28 cellular contexts compared by ENCODE assay signal in the genomic region with DNA sequence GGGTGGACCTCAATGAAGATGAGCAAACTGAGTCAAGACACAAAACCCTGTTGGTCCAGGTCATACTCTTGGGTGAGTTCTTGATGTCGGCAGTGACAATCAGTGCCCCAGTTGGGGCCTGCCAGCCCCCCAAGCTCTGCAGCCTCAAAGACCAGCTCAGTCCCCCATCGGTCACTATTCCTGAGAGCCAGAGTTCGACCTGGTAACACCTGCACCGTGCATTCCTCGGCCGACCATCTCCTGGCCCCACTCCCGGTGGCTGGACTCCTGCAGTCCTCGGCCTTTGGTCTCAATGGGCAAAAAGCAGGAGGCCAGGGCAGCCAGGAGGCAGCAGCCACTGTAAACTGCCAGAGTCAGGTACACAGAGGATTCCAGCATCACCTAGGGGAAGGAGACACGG. TPM values are rescaled to one million over a fixed set of nuclear protein-coding genes. Genes with fewer than 3 reads are reported as not detected.
"Had no signal": no experiment of that assay in that cellular context is flagged by ENCODE, and none has a peak within 500 bp of the region (broad histone marks: within the 10 kb centered on the region; RNA-seq: fewer than 3 reads in every experiment).

No MANE protein-coding gene starts in this region.

- DNase-seq: IMR-90; Karpas-422; KG1; MM.1S; MV-4-11; NCI-H1048; NCI-H1105; NCI-H1417; NCI-H1436 treated with DMSO at 0.1 percent for 48 hours; NCI-H1694; NCI-H187 treated with DMSO at 0.1 percent for 48 hours; NCI-H2029 treated with DMSO at 0.1 percent for 48 hours; NCI-H2171 treated with DMSO at 0.1 percent for 48 hours; NCI-H524; NCI-H526 treated with DMSO at 0.1 percent for 48 hours; NCI-H774; NK-92 treated with Interleukin-12 subunit alpha and Interleukin-12 subunit beta, amount 100 ng/mL, for 24 hours; Right ventricle myocardium superior; RPMI8226; SIG-M5 had no signal

- H3K4me3 ChIP-seq: SJSA1, SK-N-MC had no signal

- H3K9me3 ChIP-seq: SJSA1 had no signal

- H3K36me3 ChIP-seq: SJSA1 had no signal

- H3K27ac ChIP-seq: SJSA1, SK-N-MC had no signal

- ATAC-seq: HepG2 had no signal

RNA-seq across cellular contexts. Expression of a gene that starts 32.5 kb away (rescaled TPM):
- total RNA-seq: HT1080; IMR-90; M059J; NCI-H460; OCI-LY7; Right ventricle myocardium superior; SJSA1; T-helper 1 cell treated with Interleukin-12 subunit alpha and Interleukin-12 subunit beta and Interleukin-4 antibody, amounts not matched to agents 30 ng/mL and 1 ng/mL, for 36 hours had no signal
- polyA plus RNA-seq: IMR-90 had no signal
